3 cellular contexts compared by ENCODE assay signal in genomic region chr19:55316646-55317045, GRCh38.
TF ChIP-seq lines count a peak whose summit lies in the region.

No MANE protein-coding gene starts in this region.

TF ChIP-seq in SK-N-SH, 30 proteins besides CTCF, POLR2A, EP300 and RAD21:
- no peak for TF ChIP-seq TEAD4 (IDR thresholded peaks at IDR 0.05; ENCODE audit: borderline replicate concordance, insufficient read depth)

TF ChIP-seq in SK-N-SH treated with all-trans-retinoic acid at 6 μM for 48 hours, 23 proteins besides CTCF, POLR2A, EP300 and RAD21:
- TF ChIP-seq ARNTL (CRISPR knock-in tag; IDR thresholded peaks at IDR 0.05; ENCODE audit: borderline replicate concordance, low read depth) (no peak), ISL1 (CRISPR knock-in tag; IDR thresholded peaks at IDR 0.05) (no peak), ZNF565 (CRISPR knock-in tag; conservative IDR thresholded peaks at IDR 0.05; ENCODE audit: low read depth) (no peak), SNAI2 (CRISPR knock-in tag; IDR thresholded peaks at IDR 0.05) (no peak), CSDC2 (CRISPR knock-in tag; IDR thresholded peaks at IDR 0.05) (no peak), ZFP3 (CRISPR knock-in tag; IDR thresholded peaks at IDR 0.05) (no peak), TSHZ2 (CRISPR knock-in tag; IDR thresholded peaks at IDR 0.05) (no peak), CREB5 (CRISPR knock-in tag; IDR thresholded peaks at IDR 0.05; ENCODE audit: low read depth) (no peak), PATZ1 (CRISPR knock-in tag; IDR thresholded peaks at IDR 0.05; ENCODE audit: borderline replicate concordance) (no peak), TOX (CRISPR knock-in tag; IDR thresholded peaks at IDR 0.05; ENCODE audit: borderline replicate concordance) (no peak), TCF4 (CRISPR knock-in tag; IDR thresholded peaks at IDR 0.05; ENCODE audit: borderline replicate concordance) (no peak)

TF ChIP-seq in H1, 55 proteins besides CTCF, POLR2A, EP300 and RAD21:
- TF ChIP-seq TBP (IDR thresholded peaks at IDR 0.05; ENCODE audit: low read depth, low read length) (peak; percentile 35; the same call in 1 of the 2 replicates), CTBP2 (IDR thresholded peaks at IDR 0.05; ENCODE audit: borderline replicate concordance, insufficient read depth, insufficient read length, low read length) (no peak)
